18 cellular contexts compared by ENCODE assay signal in the genomic region with DNA sequence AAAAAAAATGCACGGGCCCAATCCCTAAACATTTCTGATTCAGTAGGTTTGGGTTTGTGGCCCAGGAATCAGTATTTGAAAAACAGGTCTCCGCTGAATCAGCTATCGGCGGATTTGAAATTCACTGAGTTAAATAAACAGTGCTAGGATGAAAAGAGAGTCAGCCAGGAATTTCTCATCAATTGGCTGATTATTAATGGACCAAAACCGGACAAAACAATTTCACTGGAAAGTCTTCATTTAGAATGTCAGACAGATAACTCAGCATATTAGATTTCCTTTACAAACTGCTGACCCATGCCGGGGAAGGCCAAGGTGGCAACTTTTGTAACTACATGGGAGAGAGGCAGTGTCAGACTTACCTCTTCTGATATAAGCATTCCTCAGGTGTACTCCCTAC.
A peak's percentile ranks its signal among the peaks of the same experiment; 100 is the strongest.
DNase-seq lines count a peak whose midpoint lies in the region; ATAC-seq and TF ChIP-seq lines count a peak whose summit lies in the region.
"Had no signal": no experiment of that assay in that cellular context is flagged by ENCODE, and none has a peak within 500 bp of the region (broad histone marks: within the 10 kb centered on the region; RNA-seq: fewer than 3 reads in every experiment).

No MANE protein-coding gene starts in this region.

- H3K36me3 ChIP-seq in GM23338 (ENCODE audit: insufficient read depth), result no peaks in the 10 kb centered on the region
- no peaks in the 10 kb centered on the region for H3K36me3 ChIP-seq in Peyer's patch
- H3K36me3 ChIP-seq: BLaER1 treated with 17β-estradiol and CSF1 and Interleukin-3, amounts not matched to agents 10 nM and 100 nM had no signal

- no peaks in the 10 kb centered on the region for H3K9me3 Mint-ChIP-seq in GM23338
- no peaks in the 10 kb centered on the region for H3K9me3 Mint-ChIP-seq in nephron
- H3K9me3 Mint-ChIP-seq: CD4-positive, alpha-beta T cell; CD8-positive, alpha-beta T cell had no signal

- ATAC-seq in GM23338 (no peak), GM19452 (IDR thresholded peaks at IDR 0.05; ENCODE audit: unreplicated experiment) (no peak)
- ATAC-seq: A549; CD8-positive, alpha-beta T cell had no signal

- no peak for TF ChIP-seq CTCF in GM23338 (conservative IDR thresholded peaks at IDR 0.05; ENCODE audit: low read depth in 2 of 2)
- no peak for TF ChIP-seq CTCF in nephron (IDR thresholded peaks at IDR 0.05; ENCODE audit: unreplicated experiment in 3 of 3)
- TF ChIP-seq CTCF in Peyer's patch (IDR thresholded peaks at IDR 0.05), result no peak

- no peaks in the 10 kb centered on the region for H4K20me1 ChIP-seq in GM23338 (replicated peaks; ENCODE audit: insufficient read depth)
- H4K20me1 ChIP-seq: BLaER1 treated with 17β-estradiol and CSF1 and Interleukin-3, amounts not matched to agents 10 nM and 100 nM had no signal

- no peak overlapping the region for H3K27ac ChIP-seq in GM23338 (ENCODE audit: low read depth)
- H3K27ac ChIP-seq in Peyer's patch, result no peak overlapping the region
- H3K27ac ChIP-seq: 22Rv1; A549; BLaER1 treated with 17β-estradiol and CSF1 and Interleukin-3, amounts not matched to agents 10 nM and 100 nM; C4-2B had no signal

- no peaks in the 10 kb centered on the region for H3F3A ChIP-seq in GM23338 (replicated peaks; ENCODE audit: low read depth)

- no peaks in the 10 kb centered on the region for H3K79me2 ChIP-seq in GM23338 (replicated peaks; ENCODE audit: insufficient read depth)

- H3K4me3 Mint-ChIP-seq in GM23338, result no peak overlapping the region
- H3K4me3 Mint-ChIP-seq in nephron, result no peak overlapping the region
- H3K4me3 Mint-ChIP-seq: B cell; CD4-positive, alpha-beta T cell; CD8-positive, alpha-beta T cell had no signal

- H3K27ac Mint-ChIP-seq in GM23338 (no peak overlapping the region), nephron (peak overlapping the region in 2 of 3 experiments; percentile 1 to 21)
- H3K27ac Mint-ChIP-seq: B cell; CD4-positive, alpha-beta T cell; CD8-positive, alpha-beta T cell had no signal

- no peaks in the 10 kb centered on the region for H3K9me2 ChIP-seq in GM23338 (ENCODE audit: insufficient read depth)

- DNase-seq in GM23338 (ENCODE audit: low spot score) (no peak), kidney tubule cell (ENCODE audit: low spot score) (peak; percentile 73), Peyer's patch (no peak), SIG-M5 treated with dmso at 0.1 percent for 504 hours (lab: John Stamatoyannopoulos, UW; ENCODE audit: unreplicated experiment) (no peak)
- DNase-seq: AML-193; Caco-2; Calu3; CD4-positive, alpha-beta T cell; CD8-positive, alpha-beta T cell; DMS79 treated with DMSO at 0.1 percent for 48 hours; GF-D8 had no signal

- TF ChIP-seq POLR2A in Peyer's patch (IDR thresholded peaks at IDR 0.05), result no peak

- no peaks in the 10 kb centered on the region for H3K27me3 ChIP-seq in GM23338 (ENCODE audit: insufficient read depth)
- H3K27me3 ChIP-seq in Peyer's patch, result no peaks in the 10 kb centered on the region

- H3K9me3 ChIP-seq in Peyer's patch, result no peaks in the 10 kb centered on the region
- H3K9me3 ChIP-seq: A549; BLaER1 treated with 17β-estradiol and CSF1 and Interleukin-3, amounts not matched to agents 10 nM and 100 nM; Caco-2 had no signal

- H3K4me3 ChIP-seq in GM23338, result no peak overlapping the region
- H3K4me3 ChIP-seq in Peyer's patch, result no peak overlapping the region
- H3K4me3 ChIP-seq: A549; BLaER1 treated with 17β-estradiol and CSF1 and Interleukin-3, amounts not matched to agents 10 nM and 100 nM had no signal

- H3K36me3 Mint-ChIP-seq in GM23338 (ENCODE audit: low read depth) (no peaks in the 10 kb centered on the region), nephron (ENCODE audit: low read depth) (no peaks in the 10 kb centered on the region)
- H3K36me3 Mint-ChIP-seq: CD8-positive, alpha-beta T cell had no signal

- H3K4me1 ChIP-seq in GM23338 (ENCODE audit: insufficient read depth) (no peaks in the 10 kb centered on the region), Peyer's patch (no peaks in the 10 kb centered on the region)
- H3K4me1 ChIP-seq: A549, Caco-2 had no signal

- peak overlapping the region; percentile 64 for H2AFZ ChIP-seq in GM23338

- no peaks in the 10 kb centered on the region for H3K4me1 Mint-ChIP-seq in GM23338
- no peaks in the 10 kb centered on the region for H3K4me1 Mint-ChIP-seq in nephron
- H3K4me1 Mint-ChIP-seq: B cell had no signal

- no peak overlapping the region for H3K4me2 ChIP-seq in GM23338
- H3K4me2 ChIP-seq: A549; BLaER1 treated with 17β-estradiol and CSF1 and Interleukin-3, amounts not matched to agents 10 nM and 100 nM had no signal

- H3K27me3 Mint-ChIP-seq in GM23338 (ENCODE audit: insufficient read depth, low read depth, poor library complexity) (peaks cover 1% of the 10 kb centered on the region), nephron (ENCODE audit: low read depth) (no peaks in the 10 kb centered on the region)
- H3K27me3 Mint-ChIP-seq: B cell had no signal

TF ChIP-seq in GM23338, 12 proteins besides CTCF, POLR2A, EP300 and RAD21:
- TF ChIP-seq EZH2 (IDR thresholded peaks at IDR 0.05; ENCODE audit: low read depth, unreplicated experiment) (no peak), ZNF331 (CRISPR knock-in tag; IDR thresholded peaks at IDR 0.05; ENCODE audit: low read depth) (no peak), CREB1 (CRISPR knock-in tag; IDR thresholded peaks at IDR 0.05; ENCODE audit: low read depth) (no peak), POLR2AphosphoS5 (IDR thresholded peaks at IDR 0.05; ENCODE audit: low read depth) (no peak)
- TF ChIP-seq, protein P1, sequence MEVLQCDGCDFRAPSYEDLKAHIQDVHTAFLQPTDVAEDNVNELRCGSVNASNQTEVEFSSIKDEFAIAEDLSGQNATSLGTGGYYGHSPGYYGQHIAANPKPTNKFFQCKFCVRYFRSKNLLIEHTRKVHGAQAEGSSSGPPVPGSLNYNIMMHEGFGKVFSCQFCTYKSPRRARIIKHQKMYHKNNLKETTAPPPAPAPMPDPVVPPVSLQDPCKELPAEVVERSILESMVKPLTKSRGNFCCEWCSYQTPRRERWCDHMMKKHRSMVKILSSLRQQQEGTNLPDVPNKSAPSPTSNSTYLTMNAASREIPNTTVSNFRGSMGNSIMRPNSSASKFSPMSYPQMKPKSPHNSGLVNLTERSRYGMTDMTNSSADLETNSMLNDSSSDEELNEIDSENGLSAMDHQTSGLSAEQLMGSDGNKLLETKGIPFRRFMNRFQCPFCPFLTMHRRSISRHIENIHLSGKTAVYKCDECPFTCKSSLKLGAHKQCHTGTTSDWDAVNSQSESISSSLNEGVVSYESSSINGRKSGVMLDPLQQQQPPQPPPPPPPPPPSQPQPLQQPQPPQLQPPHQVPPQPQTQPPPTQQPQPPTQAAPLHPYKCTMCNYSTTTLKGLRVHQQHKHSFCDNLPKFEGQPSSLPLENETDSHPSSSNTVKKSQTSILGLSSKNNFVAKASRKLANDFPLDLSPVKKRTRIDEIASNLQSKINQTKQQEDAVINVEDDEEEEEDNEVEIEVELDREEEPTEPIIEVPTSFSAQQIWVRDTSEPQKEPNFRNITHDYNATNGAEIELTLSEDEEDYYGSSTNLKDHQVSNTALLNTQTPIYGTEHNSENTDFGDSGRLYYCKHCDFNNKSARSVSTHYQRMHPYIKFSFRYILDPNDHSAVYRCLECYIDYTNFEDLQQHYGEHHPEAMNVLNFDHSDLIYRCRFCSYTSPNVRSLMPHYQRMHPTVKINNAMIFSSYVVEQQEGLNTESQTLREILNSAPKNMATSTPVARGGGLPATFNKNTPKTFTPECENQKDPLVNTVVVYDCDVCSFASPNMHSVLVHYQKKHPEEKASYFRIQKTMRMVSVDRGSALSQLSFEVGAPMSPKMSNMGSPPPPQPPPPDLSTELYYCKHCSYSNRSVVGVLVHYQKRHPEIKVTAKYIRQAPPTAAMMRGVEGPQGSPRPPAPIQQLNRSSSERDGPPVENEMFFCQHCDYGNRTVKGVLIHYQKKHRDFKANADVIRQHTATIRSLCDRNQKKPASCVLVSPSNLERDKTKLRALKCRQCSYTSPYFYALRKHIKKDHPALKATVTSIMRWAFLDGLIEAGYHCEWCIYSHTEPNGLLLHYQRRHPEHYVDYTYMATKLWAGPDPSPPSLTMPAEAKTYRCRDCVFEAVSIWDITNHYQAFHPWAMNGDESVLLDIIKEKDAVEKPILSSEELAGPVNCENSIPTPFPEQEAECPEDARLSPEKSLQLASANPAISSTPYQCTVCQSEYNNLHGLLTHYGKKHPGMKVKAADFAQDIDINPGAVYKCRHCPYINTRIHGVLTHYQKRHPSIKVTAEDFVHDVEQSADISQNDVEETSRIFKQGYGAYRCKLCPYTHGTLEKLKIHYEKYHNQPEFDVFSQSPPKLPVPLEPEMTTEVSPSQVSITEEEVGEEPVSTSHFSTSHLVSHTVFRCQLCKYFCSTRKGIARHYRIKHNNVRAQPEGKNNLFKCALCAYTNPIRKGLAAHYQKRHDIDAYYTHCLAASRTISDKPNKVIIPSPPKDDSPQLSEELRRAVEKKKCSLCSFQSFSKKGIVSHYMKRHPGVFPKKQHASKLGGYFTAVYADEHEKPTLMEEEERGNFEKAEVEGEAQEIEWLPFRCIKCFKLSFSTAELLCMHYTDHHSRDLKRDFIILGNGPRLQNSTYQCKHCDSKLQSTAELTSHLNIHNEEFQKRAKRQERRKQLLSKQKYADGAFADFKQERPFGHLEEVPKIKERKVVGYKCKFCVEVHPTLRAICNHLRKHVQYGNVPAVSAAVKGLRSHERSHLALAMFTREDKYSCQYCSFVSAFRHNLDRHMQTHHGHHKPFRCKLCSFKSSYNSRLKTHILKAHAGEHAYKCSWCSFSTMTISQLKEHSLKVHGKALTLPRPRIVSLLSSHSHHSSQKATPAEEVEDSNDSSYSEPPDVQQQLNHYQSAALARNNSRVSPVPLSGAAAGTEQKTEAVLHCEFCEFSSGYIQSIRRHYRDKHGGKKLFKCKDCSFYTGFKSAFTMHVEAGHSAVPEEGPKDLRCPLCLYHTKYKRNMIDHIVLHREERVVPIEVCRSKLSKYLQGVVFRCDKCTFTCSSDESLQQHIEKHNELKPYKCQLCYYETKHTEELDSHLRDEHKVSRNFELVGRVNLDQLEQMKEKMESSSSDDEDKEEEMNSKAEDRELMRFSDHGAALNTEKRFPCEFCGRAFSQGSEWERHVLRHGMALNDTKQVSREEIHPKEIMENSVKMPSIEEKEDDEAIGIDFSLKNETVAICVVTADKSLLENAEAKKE (CRISPR knock-in tag; IDR thresholded peaks at IDR 0.05), result no peak
